Comparison of ENCODE assay signal across 16 cellular contexts in the genomic region with DNA sequence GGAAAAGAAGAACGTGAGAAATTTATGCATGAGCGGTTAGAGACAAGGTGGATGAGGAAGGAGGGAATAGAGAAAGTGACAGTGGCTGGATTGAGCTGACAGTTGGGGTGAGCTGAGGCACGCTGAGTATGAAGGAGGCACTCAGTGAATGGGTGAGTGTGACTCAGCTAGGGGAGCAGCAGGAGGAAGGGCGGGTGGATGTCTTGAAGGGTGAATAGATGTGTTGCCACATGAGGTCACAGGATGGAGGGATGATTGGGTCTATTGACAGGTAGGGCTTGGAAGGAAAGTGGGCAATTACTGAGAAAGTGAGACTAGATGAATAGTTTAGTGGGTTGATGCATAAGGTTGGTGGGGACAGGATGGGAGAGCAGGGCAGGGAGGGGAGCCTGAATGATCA. TPM values are rescaled to one million over a fixed set of nuclear protein-coding genes. Genes with fewer than 3 reads are reported as not detected.
"Had no signal": no experiment of that assay in that cellular context is flagged by ENCODE, and none has a peak within 500 bp of the region (broad histone marks: within the 10 kb centered on the region; RNA-seq: fewer than 3 reads in every experiment).

No MANE protein-coding gene starts in this region.

- ATAC-seq: naive thymus-derived CD4-positive, alpha-beta T cell had no signal

- H3K4me3 Mint-ChIP-seq: brain; naive thymus-derived CD4-positive, alpha-beta T cell had no signal

- H3K36me3 Mint-ChIP-seq: brain had no signal

- H3K27ac Mint-ChIP-seq: brain; naive thymus-derived CD4-positive, alpha-beta T cell had no signal

- DNase-seq: activated CD4-positive, CD25-positive, alpha-beta regulatory T cell; activated gamma-delta T cell treated with Interleukin-2 at 50 U/mL for 16 hours; amygdala; cerebellar nuclear complex; dermis blood vessel endothelial cell; erythroblast; hypothalamus; naive thymus-derived CD4-positive, alpha-beta T cell; SJCRH30; upper lobe of left lung had no signal

- H3K4me1 Mint-ChIP-seq: brain had no signal

RNA-seq across cellular contexts. Expression of gene IFITM10, which starts 8.0 kb away (rescaled TPM):
- total RNA-seq: glomerular endothelial cell had no signal
- polyA plus RNA-seq: naive thymus-derived CD4-positive, alpha-beta T cell had no signal

RNA-seq across cellular contexts. Expression of gene KRTAP5-6, which starts 45.4 kb away (rescaled TPM):
- total RNA-seq: dermis blood vessel endothelial cell; glomerular endothelial cell; lung; mononuclear cell; naive thymus-derived CD4-positive, alpha-beta T cell; SJCRH30; subcutaneous adipose tissue; T-helper 2 cell treated with Interferon-gamma antibody and Interleukin-4, amounts not matched to agents 100 ng/mL and 5 ng/mL, for 36 hours; upper lobe of left lung had no signal
- polyA plus RNA-seq: lung; naive thymus-derived CD4-positive, alpha-beta T cell had no signal
